In genomic region chrX:2511326-2511725, GRCh38 we compare ENCODE assay signal across 30 cellular contexts.
"Had no signal": no experiment of that assay in that cellular context is flagged by ENCODE, and none has a peak within 500 bp of the region (broad histone marks: within the 10 kb centered on the region; RNA-seq: fewer than 3 reads in every experiment).

No MANE protein-coding gene starts in this region.

- H3K36me3 ChIP-seq: cardiac muscle cell, colonic mucosa had no signal

- H3K9me3 Mint-ChIP-seq: activated CD4-positive, alpha-beta memory T cell treated with anti-CD3 and anti-CD28 coated beads for 36 hours; activated CD4-positive, alpha-beta T cell treated with anti-CD3 and anti-CD28 coated beads, Interleukin-2, amount 10 ng/mL, durations not matched to agents 24 days and 14 days; activated T-helper 1 cell treated with anti-CD3 and anti-CD28 coated beads, Interleukin-12 subunit alpha, Interleukin-12 subunit beta, Interleukin-2, Interleukin-4 antibody, amounts not matched to agents 30 ng/mL and 10 ng/mL and 1 ng/mL, durations not matched to agents 14 hours and 24 hours and 36 hours; activated T-helper 2 cell treated with anti-CD3 and anti-CD28 coated beads, Interferon-gamma antibody, Interleukin-2, Interleukin-4, amounts not matched to agents 10 μg/mL and 5 μg/mL and 100 μg/mL, durations not matched to agents 14 hours and 24 hours and 36 hours; dendritic cell treated with granulocyte-macrophage colony-stimulating factor and Interleukin-4, amounts not matched to agents 40 ng/mL and 50 ng/mL, for 4 days had no signal

- H3K27ac Mint-ChIP-seq: activated CD4-positive, alpha-beta memory T cell treated with anti-CD3 and anti-CD28 coated beads for 36 hours; activated CD4-positive, alpha-beta T cell treated with anti-CD3 and anti-CD28 coated beads for 36 hours; activated CD4-positive, alpha-beta T cell treated with anti-CD3 and anti-CD28 coated beads, Interleukin-2, amount 10 ng/mL, durations not matched to agents 24 days and 14 days; activated CD8-positive, alpha-beta memory T cell treated with anti-CD3 and anti-CD28 coated beads, Interleukin-2, amount 10 ng/mL, durations not matched to agents 7 days and 5 days; activated CD8-positive, alpha-beta T cell treated with anti-CD3 and anti-CD28 coated beads, Interleukin-2, amount 10 ng/mL, durations not matched to agents 7 days and 5 days; activated naive CD8-positive, alpha-beta T cell; activated T-helper 1 cell treated with anti-CD3 and anti-CD28 coated beads, Interleukin-12 subunit alpha, Interleukin-12 subunit beta, Interleukin-2, Interleukin-4 antibody, amounts not matched to agents 30 ng/mL and 10 ng/mL and 1 ng/mL, durations not matched to agents 14 hours and 24 hours and 36 hours; activated T-helper 2 cell treated with anti-CD3 and anti-CD28 coated beads, Interferon-gamma antibody, Interleukin-2, Interleukin-4, amounts not matched to agents 10 μg/mL and 5 μg/mL and 100 μg/mL, durations not matched to agents 14 hours and 24 hours and 36 hours; dendritic cell treated with granulocyte-macrophage colony-stimulating factor and Interleukin-4, amounts not matched to agents 40 ng/mL and 50 ng/mL, for 4 days; endodermal cell had no signal

- H3K27me3 Mint-ChIP-seq: activated CD4-positive, alpha-beta T cell treated with anti-CD3 and anti-CD28 coated beads, Interleukin-2, amount 10 ng/mL, durations not matched to agents 24 days and 14 days; activated CD8-positive, alpha-beta memory T cell treated with anti-CD3 and anti-CD28 coated beads, Interleukin-2, amount 10 ng/mL, durations not matched to agents 7 days and 5 days had no signal

- H3K4me3 Mint-ChIP-seq: activated CD4-positive, alpha-beta memory T cell treated with anti-CD3 and anti-CD28 coated beads for 36 hours; activated CD4-positive, alpha-beta T cell treated with anti-CD3 and anti-CD28 coated beads for 36 hours; activated CD4-positive, alpha-beta T cell treated with anti-CD3 and anti-CD28 coated beads, Interleukin-2, amount 10 ng/mL, durations not matched to agents 24 days and 14 days; activated CD8-positive, alpha-beta memory T cell treated with anti-CD3 and anti-CD28 coated beads, Interleukin-2, amount 10 ng/mL, durations not matched to agents 7 days and 5 days; activated CD8-positive, alpha-beta T cell treated with anti-CD3 and anti-CD28 coated beads, Interleukin-2, amount 10 ng/mL, durations not matched to agents 7 days and 5 days; activated naive CD8-positive, alpha-beta T cell; activated T-helper 1 cell treated with anti-CD3 and anti-CD28 coated beads, Interleukin-12 subunit alpha, Interleukin-12 subunit beta, Interleukin-2, Interleukin-4 antibody, amounts not matched to agents 30 ng/mL and 10 ng/mL and 1 ng/mL, durations not matched to agents 14 hours and 24 hours and 36 hours; dendritic cell treated with granulocyte-macrophage colony-stimulating factor and Interleukin-4, amounts not matched to agents 40 ng/mL and 50 ng/mL, for 4 days; endodermal cell had no signal

- H3K27me3 ChIP-seq: body of pancreas, cardiac muscle cell, colonic mucosa had no signal

- DNase-seq: activated CD4-positive, alpha-beta memory T cell treated with anti-CD3 and anti-CD28 coated beads for 36 hours; activated CD4-positive, alpha-beta T cell treated with anti-CD3 and anti-CD28 coated beads for 36 hours; activated CD4-positive, alpha-beta T cell treated with anti-CD3 and anti-CD28 coated beads, Interleukin-2, amount 10 ng/mL, durations not matched to agents 24 days and 14 days; activated CD4-positive, CD25-positive, alpha-beta regulatory T cell; activated CD4-positive, CD25-positive, alpha-beta regulatory T cell treated with anti-CD3 and anti-CD28 coated beads, Interleukin-2, amount 50 U/mL, for 72 hours; activated CD8-positive, alpha-beta memory T cell treated with anti-CD3 and anti-CD28 coated beads, Interleukin-2, amount 10 ng/mL, durations not matched to agents 7 days and 5 days; activated CD8-positive, alpha-beta memory T cell treated with anti-CD3 and anti-CD28 coated beads, Interleukin-2, amount 50 U/mL, for 4 hours; activated CD8-positive, alpha-beta T cell treated with anti-CD3 and anti-CD28 coated beads, Interleukin-2, amount 10 ng/mL, durations not matched to agents 7 days and 5 days; activated gamma-delta T cell treated with Interleukin-2 at 50 U/mL for 16 hours; activated naive CD4-positive, alpha-beta T cell treated with anti-CD3 and anti-CD28 coated beads, Interleukin-2, amount 50 U/mL, for 16 hours; activated naive CD4-positive, alpha-beta T cell treated with Interleukin-2 at 50 U/mL for 16 hours; activated T-cell treated with anti-CD3 and anti-CD28 coated beads, Interleukin-2, amount 50 U/mL, for 1 hour; activated T-cell treated with anti-CD3 and anti-CD28 coated beads, Interleukin-2, amount 50 U/mL, for 48 hours; amygdala; body of pancreas; central memory CD4-positive, alpha-beta T cell; cerebellar nuclear complex; colonic mucosa; effector memory CD4-positive, alpha-beta T cell; endodermal cell; foreskin fibroblast; head of caudate nucleus; T-helper 2 cell had no signal

- ATAC-seq: activated CD4-positive, alpha-beta T cell treated with anti-CD3 and anti-CD28 coated beads for 36 hours; activated CD8-positive, alpha-beta memory T cell treated with anti-CD3 and anti-CD28 coated beads, Interleukin-2, amount 10 ng/mL, durations not matched to agents 7 days and 5 days; activated CD8-positive, alpha-beta T cell treated with anti-CD3 and anti-CD28 coated beads, Interleukin-2, amount 10 ng/mL, durations not matched to agents 7 days and 5 days; body of pancreas; esophagus mucosa had no signal

- H3K4me1 Mint-ChIP-seq: activated CD4-positive, alpha-beta T cell treated with anti-CD3 and anti-CD28 coated beads for 36 hours had no signal

- H3K4me3 ChIP-seq: body of pancreas, cardiac muscle cell, colonic mucosa, dorsolateral prefrontal cortex had no signal

- H3K36me3 Mint-ChIP-seq: activated CD4-positive, alpha-beta memory T cell treated with anti-CD3 and anti-CD28 coated beads for 36 hours; activated CD8-positive, alpha-beta memory T cell treated with anti-CD3 and anti-CD28 coated beads, Interleukin-2, amount 10 ng/mL, durations not matched to agents 7 days and 5 days; activated naive CD8-positive, alpha-beta T cell had no signal

- H3K27ac ChIP-seq: body of pancreas, cardiac muscle cell, colonic mucosa, dorsolateral prefrontal cortex had no signal
